ENCODE assay signal across 1 cellular context in the genomic region with DNA sequence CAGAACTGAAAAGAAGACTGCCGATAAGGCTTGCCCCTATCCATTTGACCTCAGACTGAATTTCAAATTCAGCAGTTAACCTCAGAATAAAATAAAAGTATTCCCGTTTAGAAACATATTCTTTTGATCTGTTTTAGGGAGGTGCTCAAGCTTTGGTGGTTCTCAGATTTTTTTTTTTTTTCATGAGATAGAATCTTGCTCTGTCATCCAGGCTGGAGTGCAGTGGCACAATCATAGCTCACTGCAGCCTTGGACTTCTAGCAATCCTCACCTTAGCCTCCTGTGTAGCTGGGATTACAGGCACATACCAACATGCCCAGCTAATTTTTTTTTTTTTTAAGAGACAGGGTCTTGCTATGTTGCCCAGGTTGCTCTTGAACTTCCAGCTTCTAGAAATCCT.
TF ChIP-seq lines count a peak whose summit lies in the region.

No MANE protein-coding gene starts in this region.

TF ChIP-seq in K562, 482 proteins besides CTCF, POLR2A, EP300 and RAD21 (continued from another document):
- no peak for TF ChIP-seq NR0B1 (IDR thresholded peaks at IDR 0.05; ENCODE audit: partially characterized antibody)
- no peak for TF ChIP-seq BACH1 (tag; IDR thresholded peaks at IDR 0.05)
- no peak for TF ChIP-seq HMGN3 (IDR thresholded peaks at IDR 0.05; ENCODE audit: borderline replicate concordance, extremely low read depth, insufficient read length, low read depth, low read length)
- no peak for TF ChIP-seq CLOCK (CRISPR knock-in tag; IDR thresholded peaks at IDR 0.05; ENCODE audit: borderline replicate concordance)
- 0 out of 2 replicates have a peak, but pooled peaks have one; percentile 11 for TF ChIP-seq CEBPB (tag; IDR thresholded peaks at IDR 0.05)
- no peak for TF ChIP-seq PHB (CRISPR knock-in tag; IDR thresholded peaks at IDR 0.05)
- TF ChIP-seq HDAC1 (IDR thresholded peaks at IDR 0.05) = no peak
- peak; percentile 45; the same call in 1 of the 2 replicates for TF ChIP-seq MAFF (IDR thresholded peaks at IDR 0.05; ENCODE audit: low read length)
- TF ChIP-seq LCOR (CRISPR knock-in tag; IDR thresholded peaks at IDR 0.05) = no peak
- no peak for TF ChIP-seq MTA3 (IDR thresholded peaks at IDR 0.05; ENCODE audit: borderline replicate concordance)
- TF ChIP-seq, protein P1, sequence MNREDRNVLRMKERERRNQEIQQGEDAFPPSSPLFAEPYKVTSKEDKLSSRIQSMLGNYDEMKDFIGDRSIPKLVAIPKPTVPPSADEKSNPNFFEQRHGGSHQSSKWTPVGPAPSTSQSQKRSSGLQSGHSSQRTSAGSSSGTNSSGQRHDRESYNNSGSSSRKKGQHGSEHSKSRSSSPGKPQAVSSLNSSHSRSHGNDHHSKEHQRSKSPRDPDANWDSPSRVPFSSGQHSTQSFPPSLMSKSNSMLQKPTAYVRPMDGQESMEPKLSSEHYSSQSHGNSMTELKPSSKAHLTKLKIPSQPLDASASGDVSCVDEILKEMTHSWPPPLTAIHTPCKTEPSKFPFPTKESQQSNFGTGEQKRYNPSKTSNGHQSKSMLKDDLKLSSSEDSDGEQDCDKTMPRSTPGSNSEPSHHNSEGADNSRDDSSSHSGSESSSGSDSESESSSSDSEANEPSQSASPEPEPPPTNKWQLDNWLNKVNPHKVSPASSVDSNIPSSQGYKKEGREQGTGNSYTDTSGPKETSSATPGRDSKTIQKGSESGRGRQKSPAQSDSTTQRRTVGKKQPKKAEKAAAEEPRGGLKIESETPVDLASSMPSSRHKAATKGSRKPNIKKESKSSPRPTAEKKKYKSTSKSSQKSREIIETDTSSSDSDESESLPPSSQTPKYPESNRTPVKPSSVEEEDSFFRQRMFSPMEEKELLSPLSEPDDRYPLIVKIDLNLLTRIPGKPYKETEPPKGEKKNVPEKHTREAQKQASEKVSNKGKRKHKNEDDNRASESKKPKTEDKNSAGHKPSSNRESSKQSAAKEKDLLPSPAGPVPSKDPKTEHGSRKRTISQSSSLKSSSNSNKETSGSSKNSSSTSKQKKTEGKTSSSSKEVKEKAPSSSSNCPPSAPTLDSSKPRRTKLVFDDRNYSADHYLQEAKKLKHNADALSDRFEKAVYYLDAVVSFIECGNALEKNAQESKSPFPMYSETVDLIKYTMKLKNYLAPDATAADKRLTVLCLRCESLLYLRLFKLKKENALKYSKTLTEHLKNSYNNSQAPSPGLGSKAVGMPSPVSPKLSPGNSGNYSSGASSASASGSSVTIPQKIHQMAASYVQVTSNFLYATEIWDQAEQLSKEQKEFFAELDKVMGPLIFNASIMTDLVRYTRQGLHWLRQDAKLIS (CRISPR knock-in tag; IDR thresholded peaks at IDR 0.05) = no peak
- TF ChIP-seq ZNF12 (CRISPR knock-in tag; IDR thresholded peaks at IDR 0.05) = no peak
- TF ChIP-seq TCFL5 (CRISPR knock-in tag; conservative IDR thresholded peaks at IDR 0.05) = no peak
- TF ChIP-seq ZFP36 (IDR thresholded peaks at IDR 0.05; ENCODE audit: low read depth, low read length, partially characterized antibody) = peak; percentile 14
- no peak for TF ChIP-seq HDAC8 (tag; IDR thresholded peaks at IDR 0.05)
- TF ChIP-seq, protein P2, sequence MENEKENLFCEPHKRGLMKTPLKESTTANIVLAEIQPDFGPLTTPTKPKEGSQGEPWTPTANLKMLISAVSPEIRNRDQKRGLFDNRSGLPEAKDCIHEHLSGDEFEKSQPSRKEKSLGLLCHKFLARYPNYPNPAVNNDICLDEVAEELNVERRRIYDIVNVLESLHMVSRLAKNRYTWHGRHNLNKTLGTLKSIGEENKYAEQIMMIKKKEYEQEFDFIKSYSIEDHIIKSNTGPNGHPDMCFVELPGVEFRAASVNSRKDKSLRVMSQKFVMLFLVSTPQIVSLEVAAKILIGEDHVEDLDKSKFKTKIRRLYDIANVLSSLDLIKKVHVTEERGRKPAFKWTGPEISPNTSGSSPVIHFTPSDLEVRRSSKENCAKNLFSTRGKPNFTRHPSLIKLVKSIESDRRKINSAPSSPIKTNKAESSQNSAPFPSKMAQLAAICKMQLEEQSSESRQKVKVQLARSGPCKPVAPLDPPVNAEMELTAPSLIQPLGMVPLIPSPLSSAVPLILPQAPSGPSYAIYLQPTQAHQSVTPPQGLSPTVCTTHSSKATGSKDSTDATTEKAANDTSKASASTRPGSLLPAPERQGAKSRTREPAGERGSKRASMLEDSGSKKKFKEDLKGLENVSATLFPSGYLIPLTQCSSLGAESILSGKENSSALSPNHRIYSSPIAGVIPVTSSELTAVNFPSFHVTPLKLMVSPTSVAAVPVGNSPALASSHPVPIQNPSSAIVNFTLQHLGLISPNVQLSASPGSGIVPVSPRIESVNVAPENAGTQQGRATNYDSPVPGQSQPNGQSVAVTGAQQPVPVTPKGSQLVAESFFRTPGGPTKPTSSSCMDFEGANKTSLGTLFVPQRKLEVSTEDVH (IDR thresholded peaks at IDR 0.05; ENCODE audit: low read depth, partially characterized antibody) = no peak
- peak; percentile 60 for TF ChIP-seq C11orf30 (IDR thresholded peaks at IDR 0.05; ENCODE audit: low read depth)
- TF ChIP-seq NFE2 (IDR thresholded peaks at IDR 0.05; ENCODE audit: low read depth) = peak; percentile 86
- TF ChIP-seq DPF2 (IDR thresholded peaks at IDR 0.05) = peak; percentile 50; the same call in 1 of the 2 replicates
- TF ChIP-seq NCOA4 (IDR thresholded peaks at IDR 0.05; ENCODE audit: partially characterized antibody) = no peak
- no peak for TF ChIP-seq ZKSCAN8 (CRISPR knock-in tag; IDR thresholded peaks at IDR 0.05)
- TF ChIP-seq, protein P3, sequence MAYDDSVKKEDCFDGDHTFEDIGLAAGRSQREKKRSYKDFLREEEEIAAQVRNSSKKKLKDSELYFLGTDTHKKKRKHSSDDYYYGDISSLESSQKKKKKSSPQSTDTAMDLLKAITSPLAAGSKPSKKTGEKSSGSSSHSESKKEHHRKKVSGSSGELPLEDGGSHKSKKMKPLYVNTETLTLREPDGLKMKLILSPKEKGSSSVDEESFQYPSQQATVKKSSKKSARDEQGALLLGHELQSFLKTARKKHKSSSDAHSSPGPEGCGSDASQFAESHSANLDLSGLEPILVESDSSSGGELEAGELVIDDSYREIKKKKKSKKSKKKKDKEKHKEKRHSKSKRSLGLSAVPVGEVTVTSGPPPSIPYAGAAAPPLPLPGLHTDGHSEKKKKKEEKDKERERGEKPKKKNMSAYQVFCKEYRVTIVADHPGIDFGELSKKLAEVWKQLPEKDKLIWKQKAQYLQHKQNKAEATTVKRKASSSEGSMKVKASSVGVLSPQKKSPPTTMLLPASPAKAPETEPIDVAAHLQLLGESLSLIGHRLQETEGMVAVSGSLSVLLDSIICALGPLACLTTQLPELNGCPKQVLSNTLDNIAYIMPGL (CRISPR knock-in tag; IDR thresholded peaks at IDR 0.05) = no peak
- TF ChIP-seq, protein P4, sequence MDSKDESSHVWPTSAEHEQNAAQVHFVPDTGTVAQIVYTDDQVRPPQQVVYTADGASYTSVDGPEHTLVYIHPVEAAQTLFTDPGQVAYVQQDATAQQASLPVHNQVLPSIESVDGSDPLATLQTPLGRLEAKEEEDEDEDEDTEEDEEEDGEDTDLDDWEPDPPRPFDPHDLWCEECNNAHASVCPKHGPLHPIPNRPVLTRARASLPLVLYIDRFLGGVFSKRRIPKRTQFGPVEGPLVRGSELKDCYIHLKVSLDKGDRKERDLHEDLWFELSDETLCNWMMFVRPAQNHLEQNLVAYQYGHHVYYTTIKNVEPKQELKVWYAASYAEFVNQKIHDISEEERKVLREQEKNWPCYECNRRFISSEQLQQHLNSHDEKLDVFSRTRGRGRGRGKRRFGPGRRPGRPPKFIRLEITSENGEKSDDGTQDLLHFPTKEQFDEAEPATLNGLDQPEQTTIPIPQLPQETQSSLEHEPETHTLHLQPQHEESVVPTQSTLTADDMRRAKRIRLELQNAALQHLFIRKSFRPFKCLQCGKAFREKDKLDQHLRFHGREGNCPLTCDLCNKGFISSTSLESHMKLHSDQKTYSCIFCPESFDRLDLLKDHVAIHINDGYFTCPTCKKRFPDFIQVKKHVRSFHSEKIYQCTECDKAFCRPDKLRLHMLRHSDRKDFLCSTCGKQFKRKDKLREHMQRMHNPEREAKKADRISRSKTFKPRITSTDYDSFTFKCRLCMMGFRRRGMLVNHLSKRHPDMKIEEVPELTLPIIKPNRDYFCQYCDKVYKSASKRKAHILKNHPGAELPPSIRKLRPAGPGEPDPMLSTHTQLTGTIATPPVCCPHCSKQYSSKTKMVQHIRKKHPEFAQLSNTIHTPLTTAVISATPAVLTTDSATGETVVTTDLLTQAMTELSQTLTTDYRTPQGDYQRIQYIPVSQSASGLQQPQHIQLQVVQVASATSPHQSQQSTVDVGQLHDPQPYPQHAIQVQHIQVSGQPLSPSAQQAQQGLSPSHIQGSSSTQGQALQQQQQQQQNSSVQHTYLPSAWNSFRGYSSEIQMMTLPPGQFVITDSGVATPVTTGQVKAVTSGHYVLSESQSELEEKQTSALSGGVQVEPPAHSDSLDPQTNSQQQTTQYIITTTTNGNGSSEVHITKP (IDR thresholded peaks at IDR 0.05; ENCODE audit: partially characterized antibody) = peak; percentile 65
- no peak for TF ChIP-seq ZNF324 (CRISPR knock-in tag; IDR thresholded peaks at IDR 0.05)
- no peak for TF ChIP-seq XRCC4 (IDR thresholded peaks at IDR 0.05; ENCODE audit: extremely low read depth, insufficient read depth, insufficient read length)
- TF ChIP-seq ILF3 (IDR thresholded peaks at IDR 0.05; ENCODE audit: borderline replicate concordance) = no peak
- no peak for TF ChIP-seq CBX2 (IDR thresholded peaks at IDR 0.05; ENCODE audit: insufficient read depth, low read length, poor library complexity, severe bottlenecking)
- TF ChIP-seq, protein P5, sequence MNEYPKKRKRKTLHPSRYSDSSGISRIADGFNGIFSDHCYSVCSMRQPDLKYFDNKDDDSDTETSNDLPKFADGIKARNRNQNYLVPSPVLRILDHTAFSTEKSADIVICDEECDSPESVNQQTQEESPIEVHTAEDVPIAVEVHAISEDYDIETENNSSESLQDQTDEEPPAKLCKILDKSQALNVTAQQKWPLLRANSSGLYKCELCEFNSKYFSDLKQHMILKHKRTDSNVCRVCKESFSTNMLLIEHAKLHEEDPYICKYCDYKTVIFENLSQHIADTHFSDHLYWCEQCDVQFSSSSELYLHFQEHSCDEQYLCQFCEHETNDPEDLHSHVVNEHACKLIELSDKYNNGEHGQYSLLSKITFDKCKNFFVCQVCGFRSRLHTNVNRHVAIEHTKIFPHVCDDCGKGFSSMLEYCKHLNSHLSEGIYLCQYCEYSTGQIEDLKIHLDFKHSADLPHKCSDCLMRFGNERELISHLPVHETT (CRISPR knock-in tag; conservative IDR thresholded peaks at IDR 0.05 in 1 of 2, IDR thresholded peaks at IDR 0.05 in 1 of 2) = no peak
- TF ChIP-seq ZNF217 (CRISPR knock-in tag; IDR thresholded peaks at IDR 0.05) = no peak
- no peak for TF ChIP-seq CREB1 (IDR thresholded peaks at IDR 0.05)
- TF ChIP-seq CREB1 (CRISPR knock-in tag; IDR thresholded peaks at IDR 0.05) = no peak
- TF ChIP-seq HINFP (tag; conservative IDR thresholded peaks at IDR 0.05; ENCODE audit: low read depth) = no peak
- TF ChIP-seq SFPQ (IDR thresholded peaks at IDR 0.05; ENCODE audit: low read depth, low read length) = no peak
- 0 out of 2 replicates have a peak, but pooled peaks have one; percentile 21 for TF ChIP-seq ZNF316 (IDR thresholded peaks at IDR 0.05)
